Comparison of ENCODE assay signal across 30 cellular contexts in genomic region chr20:39990692-39991091, GRCh38.
A peak's percentile ranks its signal among the peaks of the same experiment; 100 is the strongest.
DNase-seq lines count a peak whose midpoint lies in the region; ATAC-seq and TF ChIP-seq lines count a peak whose summit lies in the region.
"Had no signal": no experiment of that assay in that cellular context is flagged by ENCODE, and none has a peak within 500 bp of the region (broad histone marks: within the 10 kb centered on the region; RNA-seq: fewer than 3 reads in every experiment).

No MANE protein-coding gene starts in this region.

- ATAC-seq in GM21825 (IDR thresholded peaks at IDR 0.05; ENCODE audit: unreplicated experiment), result no peak
- ATAC-seq: A549; CD8-positive, alpha-beta T cell had no signal

- peaks cover 24% of the 10 kb centered on the region for H3K9me3 Mint-ChIP-seq in Calu3 (ENCODE audit: low read depth, unreplicated experiment)
- H3K9me3 Mint-ChIP-seq: CD4-positive, alpha-beta T cell; CD8-positive, alpha-beta T cell had no signal

- intact Hi-C loops in Calu3 (cut with micrococcal nuclease; ENCODE audit: unreplicated experiment), result no loop called here

- no peak overlapping the region for H3K4me3 Mint-ChIP-seq in Calu3 (ENCODE audit: low read depth, unreplicated experiment)
- H3K4me3 Mint-ChIP-seq: B cell; CD14-positive monocyte; CD4-positive, alpha-beta memory T cell; CD4-positive, alpha-beta T cell; CD4-positive, CD25-positive, alpha-beta regulatory T cell; CD8-positive, alpha-beta memory T cell; CD8-positive, alpha-beta T cell had no signal

- DNase-seq in adipocyte (ENCODE audit: low read depth) (peak; percentile 7), Calu3 (no peak)
- DNase-seq: 8988T; ACHN; AML-193; BE2C; C1 segment of cervical spinal cord; Caco-2; CD4-positive, alpha-beta memory T cell; CD4-positive, alpha-beta T cell; CD4-positive, CD25-positive, alpha-beta regulatory T cell; CD8-positive, alpha-beta memory T cell; CD8-positive, alpha-beta T cell; COR-L47; DMS 273 treated with DMSO at 0.1 percent for 48 hours; DMS153; DMS53; DMS79; DMS79 treated with DMSO at 0.1 percent for 48 hours; DND-41; EL had no signal

- H3K4me3 ChIP-seq in HEK293 (ENCODE audit: low read depth, low read length) (no peak overlapping the region), adipocyte (ENCODE audit: low read length) (no peak overlapping the region)
- H3K4me3 ChIP-seq: A549; BLaER1; BLaER1 treated with 17β-estradiol and CSF1 and Interleukin-3, amounts not matched to agents 10 nM and 100 nM had no signal

- POLR2A ChIA-PET in HEK293 (lab: Yijun Ruan, JAX), result no interaction called here

- CTCF ChIA-PET in HEK293 (lab: Yijun Ruan, JAX) (no interaction called here), Calu3 (lab: Charles Lee) (no interaction called here)

- H3K27me3 Mint-ChIP-seq in Calu3 (ENCODE audit: unreplicated experiment), result no peaks in the 10 kb centered on the region
- H3K27me3 Mint-ChIP-seq: B cell; CD4-positive, alpha-beta memory T cell; CD4-positive, alpha-beta T cell; CD4-positive, CD25-positive, alpha-beta regulatory T cell; CD8-positive, alpha-beta memory T cell had no signal

- 0 out of 2 replicates have a peak, but pooled peaks cover 2% of the 10 kb centered on the region for H3K4me1 ChIP-seq in HEK293 (ENCODE audit: control insufficient read depth, insufficient read depth, low read length)
- peaks cover 33% of the 10 kb centered on the region for H3K4me1 ChIP-seq in adipocyte (ENCODE audit: control insufficient read depth, insufficient read depth, low read length)
- H3K4me1 ChIP-seq: A549, BLaER1, Caco-2 had no signal

- H3K36me3 ChIP-seq in HEK293 (ENCODE audit: control insufficient read depth in 2 of 2, insufficient read depth in 1 of 2, low read length in 2 of 2) (no peaks in the 10 kb centered on the region), adipocyte (ENCODE audit: control insufficient read depth, insufficient read depth, low read length, severe bottlenecking) (no peaks in the 10 kb centered on the region)
- H3K36me3 ChIP-seq: BE2C; BLaER1; BLaER1 treated with 17β-estradiol and CSF1 and Interleukin-3, amounts not matched to agents 10 nM and 100 nM had no signal

- no peaks in the 10 kb centered on the region for H3K9me3 ChIP-seq in HEK293 (ENCODE audit: control insufficient read depth, insufficient read depth, low read depth, low read length)
- H3K9me3 ChIP-seq in adipocyte (ENCODE audit: control insufficient read depth, low read length), result peaks cover 7% of the 10 kb centered on the region
- H3K9me3 ChIP-seq: A549, BE2C, Caco-2 had no signal

- BruUV-seq in Calu3 (replicated peaks; lab: Mats Ljungman, UMichigan), result no TSS peak

- no peaks in the 10 kb centered on the region for H3K4me1 Mint-ChIP-seq in Calu3 (ENCODE audit: low read depth, unreplicated experiment)
- H3K4me1 Mint-ChIP-seq: B cell; CD14-positive monocyte; CD4-positive, alpha-beta memory T cell; CD4-positive, CD25-positive, alpha-beta regulatory T cell; CD8-positive, alpha-beta memory T cell had no signal

- H3K27me3 ChIP-seq in adipocyte (replicated peaks; ENCODE audit: control insufficient read depth, insufficient read depth, low read length), result no peaks in the 10 kb centered on the region
- H3K27me3 ChIP-seq: BE2C; BLaER1; BLaER1 treated with 17β-estradiol and CSF1 and Interleukin-3, amounts not matched to agents 10 nM and 100 nM had no signal

- H3K27ac Mint-ChIP-seq in Calu3 (ENCODE audit: unreplicated experiment), result no peak overlapping the region
- H3K27ac Mint-ChIP-seq: B cell; CD14-positive monocyte; CD4-positive, alpha-beta memory T cell; CD4-positive, alpha-beta T cell; CD4-positive, CD25-positive, alpha-beta regulatory T cell; CD8-positive, alpha-beta memory T cell; CD8-positive, alpha-beta T cell had no signal

- no peaks in the 10 kb centered on the region for H3K36me3 Mint-ChIP-seq in Calu3 (ENCODE audit: insufficient read depth, unreplicated experiment)
- H3K36me3 Mint-ChIP-seq: CD14-positive monocyte; CD4-positive, alpha-beta memory T cell; CD4-positive, CD25-positive, alpha-beta regulatory T cell; CD8-positive, alpha-beta memory T cell; CD8-positive, alpha-beta T cell had no signal

- H3K27ac ChIP-seq in HEK293 (ENCODE audit: extremely low read depth, low read depth, low read length), result no peak overlapping the region
- H3K27ac ChIP-seq: 22Rv1; A549; BLaER1; BLaER1 treated with 17β-estradiol and CSF1 and Interleukin-3, amounts not matched to agents 10 nM and 100 nM; C4-2B had no signal

- no peak overlapping the region for H3K9ac ChIP-seq in adipocyte (ENCODE audit: low read length)
- H3K9ac ChIP-seq: BLaER1; BLaER1 treated with 17β-estradiol and CSF1 and Interleukin-3, amounts not matched to agents 10 nM and 100 nM had no signal

- TF ChIP-seq CTCF in HEK293 (tag by site-specific recombination; IDR thresholded peaks at IDR 0.05), result no peak
- TF ChIP-seq CTCF in Calu3 (IDR thresholded peaks at IDR 0.05; ENCODE audit: unreplicated experiment), result no peak

TF ChIP-seq in HEK293, 187 proteins besides CTCF, POLR2A, EP300 and RAD21:
- no peak for TF ChIP-seq ZNF416 (tag by site-specific recombination; IDR thresholded peaks at IDR 0.05)
- TF ChIP-seq SETDB1 (IDR thresholded peaks at IDR 0.05; ENCODE audit: insufficient read length, low read length), result peak; percentile 76
- no peak for TF ChIP-seq TCF7L2 (IDR thresholded peaks at IDR 0.05; ENCODE audit: borderline replicate concordance, low read depth, low read length)
- no peak for TF ChIP-seq ZFP3 (tag by site-specific recombination; IDR thresholded peaks at IDR 0.05; ENCODE audit: low read depth)
- peak; percentile 94 for TF ChIP-seq ZNF26 (tag by site-specific recombination; IDR thresholded peaks at IDR 0.05)
- no peak for TF ChIP-seq ZNF510 (tag by site-specific recombination; IDR thresholded peaks at IDR 0.05; ENCODE audit: insufficient replicate concordance)
- TF ChIP-seq ZNF664 (tag by site-specific recombination; IDR thresholded peaks at IDR 0.05), result no peak
- no peak for TF ChIP-seq ZNF398 (tag by site-specific recombination; IDR thresholded peaks at IDR 0.05)
- TF ChIP-seq ZNF544 (tag by site-specific recombination; IDR thresholded peaks at IDR 0.05), result no peak
- no peak for TF ChIP-seq HOXA7 (CRISPR knock-in tag; IDR thresholded peaks at IDR 0.05; ENCODE audit: borderline replicate concordance)
TF ChIP-seq in HEK293: peak in this region for 2.
